Comparison of ENCODE assay signal across 8 cellular contexts in genomic region chr5:95730011-95730700, GRCh38. TPM values are rescaled to one million over a fixed set of nuclear protein-coding genes. Genes with fewer than 3 reads are reported as not detected.
DNase-seq lines count a peak whose midpoint lies in the region; ATAC-seq, FAIRE-seq and TF ChIP-seq lines count a peak whose summit lies in the region.

No MANE protein-coding gene starts in this region.

- H3K56ac ChIP-seq in IMR-90 (ENCODE audit: extremely low read depth, insufficient read depth, low read length), result peak overlapping the region; percentile 78

- DNase-seq in AG09309 (ENCODE audit: low read depth) (no peak), IMR-90 (peak; percentile 33), mammary epithelial cell (no peak), DMS153 (lab: John Stamatoyannopoulos, UW) (no peak), MV-4-11 (lab: John Stamatoyannopoulos, UW) (no peak), frontal cortex (ENCODE audit: low spot score in 2 of 2) (no peak)

- peak overlapping the region; percentile 29; the same call in 1 of the 2 replicates for H3K4ac ChIP-seq in IMR-90 (ENCODE audit: low read depth, low read length)

- H3K9ac ChIP-seq in IMR-90 (ENCODE audit: low read depth, low read length) (peak overlapping the region; percentile 74; the same call in 1 of the 2 replicates), mammary epithelial cell (ENCODE audit: insufficient read depth, low read length) (no peak overlapping the region), muscle layer of colon (ENCODE audit: low read length) (peak overlapping the region; percentile 68)

- no peaks in the 10 kb centered on the region for H3K79me2 ChIP-seq in mammary epithelial cell (ENCODE audit: insufficient read depth, low read length)

- no peak for FAIRE-seq in frontal cortex (lab: Jason Lieb, UNC)

- WGBS in IMR-90 (ENCODE audit: extremely low coverage in 2 of 2, insufficient read length in 1 of 2), 2 experiments, result no CpG with 5 or more reads among the region's 11 CpGs
- WGBS in mammary epithelial cell (ENCODE audit: low coverage, missing lambda C conversion rate), result 76% methylated on average over 11 of the region's 11 CpGs

- no peak for TF ChIP-seq CTCF in AG09309 (IDR thresholded peaks at IDR 0.05; ENCODE audit: control insufficient read depth, insufficient read depth, low read depth, low read length, missing control alignments)
- no peak for TF ChIP-seq CTCF in IMR-90 (conservative IDR thresholded peaks at IDR 0.05; ENCODE audit: low read depth, low read length)
- TF ChIP-seq CTCF in mammary epithelial cell (conservative IDR thresholded peaks at IDR 0.05 in 1 of 2, IDR thresholded peaks at IDR 0.05 in 1 of 2; ENCODE audit: extremely low read depth in 1 of 2, insufficient read depth in 1 of 2, low read depth in 1 of 2, low read length in 2 of 2), result no peak

- H3K36me3 ChIP-seq in IMR-90 (ENCODE audit: control insufficient read depth, insufficient read depth, low read length) (peaks cover under 1% of the 10 kb centered on the region; the same call in 1 of the 2 replicates), mammary epithelial cell (ENCODE audit: insufficient read depth, low read length) (no peaks in the 10 kb centered on the region), muscle layer of colon (ENCODE audit: insufficient read depth, low read length) (no peaks in the 10 kb centered on the region)

- H3K18ac ChIP-seq in IMR-90 (ENCODE audit: low read depth, low read length), result peak overlapping the region; percentile 84

- H3K27ac ChIP-seq in IMR-90 (ENCODE audit: insufficient read depth, low read length), result peak overlapping the region; percentile 100; the same call in 1 of the 2 replicates
- H3K27ac ChIP-seq in mammary epithelial cell (ENCODE audit: insufficient read depth, low read depth, low read length), result no peak overlapping the region
- peak overlapping the region; percentile 90 for H3K27ac ChIP-seq in muscle layer of colon (ENCODE audit: low read depth, low read length)

- H3K4me1 ChIP-seq in IMR-90 (ENCODE audit: control insufficient read depth, insufficient read depth, low read length) (peaks cover 12% of the 10 kb centered on the region), mammary epithelial cell (ENCODE audit: insufficient read depth, low read length) (peaks cover 20% of the 10 kb centered on the region), muscle layer of colon (ENCODE audit: insufficient read depth, low read length) (peaks cover 39% of the 10 kb centered on the region)

- H3K9me3 ChIP-seq in IMR-90 (ENCODE audit: control insufficient read depth, insufficient read depth, low read length), result no peaks in the 10 kb centered on the region
- H3K9me3 ChIP-seq in mammary epithelial cell (replicated peaks; ENCODE audit: insufficient read depth, low read length), result no peaks in the 10 kb centered on the region
- no peaks in the 10 kb centered on the region for H3K9me3 ChIP-seq in muscle layer of colon (ENCODE audit: low read length)

- no peak overlapping the region for H2AFZ ChIP-seq in IMR-90 (replicated peaks; ENCODE audit: low read length, poor library complexity)
- H2AFZ ChIP-seq in mammary epithelial cell (ENCODE audit: low read depth, low read length), result no peak overlapping the region

- no peak for TF ChIP-seq POLR2A in IMR-90 (IDR thresholded peaks at IDR 0.05; ENCODE audit: low read depth, low read length)

- H2BK120ac ChIP-seq in IMR-90 (ENCODE audit: low read depth, low read length), result peak overlapping the region; percentile 39

- in situ Hi-C loops in IMR-90 (cut with MboI; ENCODE audit: low sequenced_read_pairs), result loop anchor here (5.0 kb wide), 1 partner anchor 63 kb away; no protein-coding TSS in a partner anchor
- in situ Hi-C loops in mammary epithelial cell (cut with MboI; ENCODE audit: low sequenced_read_pairs in 2 of 2), result no loop called here

- H4K20me1 ChIP-seq in IMR-90 (ENCODE audit: insufficient read depth, low read length), result peaks cover 12% of the 10 kb centered on the region; the same call in 1 of the 2 replicates
- H4K20me1 ChIP-seq in mammary epithelial cell (ENCODE audit: insufficient read depth, low read length), result no peaks in the 10 kb centered on the region

- H3K4me3 ChIP-seq in AG09309 (ENCODE audit: control insufficient read depth, low read depth, low read length), result peak overlapping the region; percentile 97
- H3K4me3 ChIP-seq in IMR-90 (ENCODE audit: insufficient read depth, low read depth, low read length), result peak overlapping the region; percentile 98
- H3K4me3 ChIP-seq in mammary epithelial cell (replicated peaks in 1 of 3; ENCODE audit: insufficient read depth in 1 of 3, low read depth in 2 of 3, low read length in 3 of 3), result peak overlapping the region in 1 of 3 experiments; percentile 59
- peak overlapping the region; percentile 73 to 89 for H3K4me3 ChIP-seq in muscle layer of colon (ENCODE audit: low read depth in 1 of 2, low read length in 2 of 2)

- POLR2A ChIA-PET in IMR-90 (lab: Charles Lee; ENCODE audit: unreplicated experiment), result interaction anchor here (0.6 to 1.7 kb wide), 5 partner anchors 9 to 126 kb away, joined by 3 to 7 read pairs (median 5); partner anchors contain the start of gene GLRX

- peak overlapping the region; percentile 82; the same call in 1 of the 2 replicates for H3K23ac ChIP-seq in IMR-90 (ENCODE audit: low read depth, low read length)

- TF ChIP-seq RAD21 in IMR-90 (IDR thresholded peaks at IDR 0.05; ENCODE audit: low read length), result no peak

- H4K91ac ChIP-seq in IMR-90 (ENCODE audit: insufficient read depth, low read depth, low read length), result peak overlapping the region; percentile 51

- peaks cover 7% of the 10 kb centered on the region; the same call in 1 of the 2 replicates for H3K9me1 ChIP-seq in IMR-90 (ENCODE audit: insufficient read depth, low read length)

- peak overlapping the region; percentile 66; the same call in 1 of the 2 replicates for H3K14ac ChIP-seq in IMR-90 (replicated peaks; ENCODE audit: low read depth, low read length)

- H2BK15ac ChIP-seq in IMR-90 (ENCODE audit: low read depth, low read length), result peak overlapping the region; percentile 7; the same call in 1 of the 3 replicates

- peaks cover 3 to 38% of the 10 kb centered on the region in 2 experiments; a peak in 2 of 4 replicates for H3K79me1 ChIP-seq in IMR-90 (ENCODE audit: low read depth in 1 of 2, low read length in 2 of 2)

- peak overlapping the region; percentile 82; the same call in 1 of the 2 replicates for H4K5ac ChIP-seq in IMR-90 (ENCODE audit: low read depth, low read length)

- TSS peak; percentile 69 for BruUV-seq in IMR-90 (replicated peaks; lab: Mats Ljungman, UMichigan)
- no TSS peak for BruUV-seq in mammary epithelial cell (replicated peaks; lab: Mats Ljungman, UMichigan)

- H3K27me3 ChIP-seq in IMR-90 (ENCODE audit: control insufficient read depth, insufficient read depth, low read length), result no peaks in the 10 kb centered on the region
- H3K27me3 ChIP-seq in mammary epithelial cell (ENCODE audit: insufficient read depth, low read length), result peaks cover 8% of the 10 kb centered on the region
- no peaks in the 10 kb centered on the region for H3K27me3 ChIP-seq in muscle layer of colon (ENCODE audit: control insufficient read depth in 1 of 2, insufficient read depth in 2 of 2, low read length in 2 of 2)

- H2BK5ac ChIP-seq in IMR-90 (ENCODE audit: low read depth, low read length, poor library complexity, severe bottlenecking), result peak overlapping the region; percentile 95

- dilution Hi-C loops in IMR-90 (cut with HindIII; ENCODE audit: low sequenced_read_pairs, unreplicated experiment), result no loop called here
- dilution Hi-C loops in mammary epithelial cell (cut with HindIII; ENCODE audit: low sequenced_read_pairs), result no loop called here

- no peak overlapping the region for H2AK5ac ChIP-seq in IMR-90 (ENCODE audit: low read depth, low read length)

- ATAC-seq in IMR-90 (ENCODE audit: low read depth) (no peak), GM21576 (IDR thresholded peaks at IDR 0.05; ENCODE audit: unreplicated experiment) (no peak)

- no peak overlapping the region for H2AK9ac ChIP-seq in IMR-90 (replicated peaks; ENCODE audit: low read depth, low read length, poor library complexity)

- H3K4me2 ChIP-seq in IMR-90 (ENCODE audit: low read depth, low read length) (peak overlapping the region; percentile 70), mammary epithelial cell (ENCODE audit: insufficient read depth, low read depth, low read length) (peak overlapping the region; percentile 90)

- peak overlapping the region; percentile 58; the same call in 1 of the 2 replicates for H2BK20ac ChIP-seq in IMR-90 (ENCODE audit: low read depth, low read length)

- H4K8ac ChIP-seq in IMR-90 (ENCODE audit: low read depth in 2 of 2, low read length in 2 of 2), result peak overlapping the region; percentile 36 to 63; a peak in 3 of 4 replicates

- CTCF ChIA-PET in IMR-90 (lab: Yijun Ruan, JAX), result interaction anchor here (0.8 to 2.1 kb wide), 4 partner anchors 39 to 116 kb away, joined by 3 to 12 read pairs (median 4); no protein-coding TSS in a partner anchor
- CTCF ChIA-PET in mammary epithelial cell (lab: Charles Lee; ENCODE audit: low non-redundant PET), result interaction anchor here (0.7 kb wide), 1 partner anchor 51 kb away, joined by 3 read pairs; no protein-coding TSS in a partner anchor

- intact Hi-C loops in IMR-90 (cut with micrococcal nuclease) (loop anchor here (5.0 to 10.0 kb wide), 2 partner anchors 83 to 175 kb away; partner anchors contain the start of genes ARSK, RFESD and SKIC3), mammary epithelial cell (cut with micrococcal nuclease) (no loop called here)

TF ChIP-seq in IMR-90, 13 proteins besides CTCF, POLR2A, EP300 and RAD21 (continues in another document):
- TF ChIP-seq, protein P1, sequence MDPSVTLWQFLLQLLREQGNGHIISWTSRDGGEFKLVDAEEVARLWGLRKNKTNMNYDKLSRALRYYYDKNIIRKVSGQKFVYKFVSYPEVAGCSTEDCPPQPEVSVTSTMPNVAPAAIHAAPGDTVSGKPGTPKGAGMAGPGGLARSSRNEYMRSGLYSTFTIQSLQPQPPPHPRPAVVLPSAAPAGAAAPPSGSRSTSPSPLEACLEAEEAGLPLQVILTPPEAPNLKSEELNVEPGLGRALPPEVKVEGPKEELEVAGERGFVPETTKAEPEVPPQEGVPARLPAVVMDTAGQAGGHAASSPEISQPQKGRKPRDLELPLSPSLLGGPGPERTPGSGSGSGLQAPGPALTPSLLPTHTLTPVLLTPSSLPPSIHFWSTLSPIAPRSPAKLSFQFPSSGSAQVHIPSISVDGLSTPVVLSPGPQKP (IDR thresholded peaks at IDR 0.05; ENCODE audit: borderline replicate concordance, low read depth, low read length), result no peak

RNA-seq across cellular contexts. Expression of gene RHOBTB3, which starts 1.0 kb away (rescaled TPM):
- total RNA-seq in IMR-90 (2012; rRNA removed) (356 and 447 TPM in 2 replicates), mammary epithelial cell (10 to 100 TPM in 1 of 2 donors, under 1 TPM in 1; 0.99 to 33.2 TPM), frontal cortex (312 TPM)
- polyA plus RNA-seq in IMR-90 (2012; rRNA removed) (117 and 118 TPM in 2 replicates), mammary epithelial cell (0.40 TPM)
- polyA plus RNA-seq in IMR-90 (2012; cell fraction: cytosol; rRNA removed), result 106 and 114 TPM in 2 replicates
- 115 and 315 TPM in 2 replicates for polyA plus RNA-seq in IMR-90 (2012; cell fraction: nucleus; rRNA removed; ENCODE audit: low replicate concordance)
- polyA minus RNA-seq in mammary epithelial cell, result not detected

RNA-seq across cellular contexts. Expression of gene SPATA9, which starts 47.4 kb away (rescaled TPM):
- total RNA-seq in IMR-90 (2012; rRNA removed) (0.72 and 0.83 TPM in 2 replicates), mammary epithelial cell (not detected), frontal cortex (0.82 TPM)
- polyA plus RNA-seq in IMR-90 (2012; rRNA removed) (0.66 and 0.86 TPM in 2 replicates), mammary epithelial cell (not detected)
- 0.16 and 0.25 TPM in 2 replicates for polyA plus RNA-seq in IMR-90 (2012; cell fraction: cytosol; rRNA removed)
- 0.21 and 2.0 TPM in 2 replicates for polyA plus RNA-seq in IMR-90 (2012; cell fraction: nucleus; rRNA removed; ENCODE audit: low replicate concordance)
- not detected for polyA minus RNA-seq in mammary epithelial cell
